Comparison of ENCODE assay signal across 13 cellular contexts in genomic region chr22:32622762-32623147, GRCh38.
DNase-seq lines count a peak whose midpoint lies in the region; ATAC-seq, FAIRE-seq and TF ChIP-seq lines count a peak whose summit lies in the region.
"Had no signal": no experiment of that assay in that cellular context is flagged by ENCODE, and none has a peak within 500 bp of the region (broad histone marks: within the 10 kb centered on the region; RNA-seq: fewer than 3 reads in every experiment).

No MANE protein-coding gene starts in this region.

- peak in 1 of 2 donors; percentile 30 for DNase-seq in cardiac muscle cell (ENCODE audit: low read depth in 1 of 2, low spot score in 1 of 2)
- DNase-seq in left ventricle myocardium superior, result no peak
- no peak for DNase-seq in hepatocyte (ENCODE audit: low spot score)
- no peak for DNase-seq in upper lobe of right lung
- no peak for DNase-seq in activated CD4-positive, alpha-beta T cell treated with anti-CD3 and anti-CD28 coated beads for 1 hour
- no peak for DNase-seq in activated effector memory CD4-positive, alpha-beta T cell treated with anti-CD3 and anti-CD28 coated beads, Interleukin-2, amount 50 U/mL, for 16 hours
- DNase-seq in H54 (ENCODE audit: insufficient read length, low spot score), result no peak
- DNase-seq: 8988T, head of caudate nucleus, KBM-7, NCI-H187 treated with DMSO at 0.1 percent for 48 hours, substantia nigra had no signal

- H3K27ac ChIP-seq in cardiac muscle cell, result peak overlapping the region; percentile 100
- H3K27ac ChIP-seq in hepatocyte, result peak overlapping the region; percentile 99
- H3K27ac ChIP-seq in parathyroid adenoma, result peak overlapping the region; percentile 66
- peak overlapping the region; percentile 91 for H3K27ac ChIP-seq in upper lobe of right lung

- H3K36me3 ChIP-seq in cardiac muscle cell, result no peaks in the 10 kb centered on the region
- H3K36me3 ChIP-seq in hepatocyte (replicated peaks; ENCODE audit: insufficient read depth, low read depth), result no peaks in the 10 kb centered on the region
- no peaks in the 10 kb centered on the region for H3K36me3 ChIP-seq in parathyroid adenoma (ENCODE audit: control insufficient read depth, insufficient read depth, low read length)
- no peaks in the 10 kb centered on the region for H3K36me3 ChIP-seq in upper lobe of right lung

- H3K4me3 ChIP-seq in cardiac muscle cell (no peak overlapping the region), hepatocyte (no peak overlapping the region), parathyroid adenoma (ENCODE audit: low read depth, low read length) (no peak overlapping the region), upper lobe of right lung (no peak overlapping the region)

- H3K4me2 ChIP-seq in hepatocyte, result peak overlapping the region; percentile 72
- no peak overlapping the region for H3K4me2 ChIP-seq in parathyroid adenoma (ENCODE audit: low read length)

- no peak for FAIRE-seq in H54 (lab: Jason Lieb, UNC)

- intact Hi-C loops in left ventricle myocardium superior (cut with micrococcal nuclease), result loop anchor here (5.0 kb wide), 1 partner anchor 90 kb away; no protein-coding TSS in a partner anchor
- intact Hi-C loops in upper lobe of right lung (cut with DNase I), result no loop called here

- H4K20me1 ChIP-seq in hepatocyte (ENCODE audit: insufficient read depth, poor library complexity, severe bottlenecking), result no peaks in the 10 kb centered on the region

- H2AFZ ChIP-seq in hepatocyte, result no peak overlapping the region
- H2AFZ ChIP-seq in parathyroid adenoma, result no peak overlapping the region

- no peak for TF ChIP-seq POLR2A in H54 (IDR thresholded peaks at IDR 0.05; ENCODE audit: low read depth, low read length)

- H3K9me3 ChIP-seq in cardiac muscle cell (ENCODE audit: low read depth), result no peaks in the 10 kb centered on the region
- H3K9me3 ChIP-seq in hepatocyte (ENCODE audit: low read depth), result no peaks in the 10 kb centered on the region
- H3K9me3 ChIP-seq in parathyroid adenoma (ENCODE audit: control insufficient read depth, low read length), result no peaks in the 10 kb centered on the region
- H3K9me3 ChIP-seq in upper lobe of right lung, result no peaks in the 10 kb centered on the region

- H3K27me3 ChIP-seq in cardiac muscle cell, result no peaks in the 10 kb centered on the region
- no peaks in the 10 kb centered on the region for H3K27me3 ChIP-seq in hepatocyte
- H3K27me3 ChIP-seq in parathyroid adenoma (ENCODE audit: control insufficient read depth, insufficient read depth, low read length), result no peaks in the 10 kb centered on the region
- no peaks in the 10 kb centered on the region for H3K27me3 ChIP-seq in upper lobe of right lung

- WGBS in hepatocyte (ENCODE audit: low lambda C conversion rate, missing lambda C conversion rate), result 58% methylated on average over 3 of the region's 3 CpGs

- ATAC-seq in left ventricle myocardium superior (no peak), upper lobe of right lung (no peak)

- no peaks in the 10 kb centered on the region for H3K79me2 ChIP-seq in hepatocyte
- no peaks in the 10 kb centered on the region for H3K79me2 ChIP-seq in parathyroid adenoma

- TF ChIP-seq CTCF in cardiac muscle cell (IDR thresholded peaks at IDR 0.05; ENCODE audit: low read depth, low read length), result no peak
- TF ChIP-seq CTCF in hepatocyte (IDR thresholded peaks at IDR 0.05; ENCODE audit: poor library complexity), result no peak
- TF ChIP-seq CTCF in parathyroid adenoma (IDR thresholded peaks at IDR 0.05), result no peak
- no peak for TF ChIP-seq CTCF in upper lobe of right lung (IDR thresholded peaks at IDR 0.05)

- H3K9ac ChIP-seq in parathyroid adenoma, result no peak overlapping the region

- no peaks in the 10 kb centered on the region for H3K9me2 ChIP-seq in hepatocyte (replicated peaks; ENCODE audit: insufficient read depth)

- H3K4me1 ChIP-seq in cardiac muscle cell (ENCODE audit: low read depth), result peaks cover 17% of the 10 kb centered on the region
- peaks cover 43% of the 10 kb centered on the region for H3K4me1 ChIP-seq in hepatocyte (ENCODE audit: insufficient read depth)
- H3K4me1 ChIP-seq in parathyroid adenoma, result no peaks in the 10 kb centered on the region
- peaks cover 64% of the 10 kb centered on the region for H3K4me1 ChIP-seq in upper lobe of right lung
